In genomic region chr1:94039871-94040569, GRCh38 we compare ENCODE assay signal across 1 cellular context.
TF ChIP-seq lines count a peak whose summit lies in the region.

No MANE protein-coding gene starts in this region.

TF ChIP-seq in HCT116, 20 proteins besides CTCF, POLR2A, EP300 and RAD21 (continued from another document):
- no peak for TF ChIP-seq REST (IDR thresholded peaks at IDR 0.05; ENCODE audit: low read depth)
